8 cellular contexts compared by ENCODE assay signal in the genomic region with DNA sequence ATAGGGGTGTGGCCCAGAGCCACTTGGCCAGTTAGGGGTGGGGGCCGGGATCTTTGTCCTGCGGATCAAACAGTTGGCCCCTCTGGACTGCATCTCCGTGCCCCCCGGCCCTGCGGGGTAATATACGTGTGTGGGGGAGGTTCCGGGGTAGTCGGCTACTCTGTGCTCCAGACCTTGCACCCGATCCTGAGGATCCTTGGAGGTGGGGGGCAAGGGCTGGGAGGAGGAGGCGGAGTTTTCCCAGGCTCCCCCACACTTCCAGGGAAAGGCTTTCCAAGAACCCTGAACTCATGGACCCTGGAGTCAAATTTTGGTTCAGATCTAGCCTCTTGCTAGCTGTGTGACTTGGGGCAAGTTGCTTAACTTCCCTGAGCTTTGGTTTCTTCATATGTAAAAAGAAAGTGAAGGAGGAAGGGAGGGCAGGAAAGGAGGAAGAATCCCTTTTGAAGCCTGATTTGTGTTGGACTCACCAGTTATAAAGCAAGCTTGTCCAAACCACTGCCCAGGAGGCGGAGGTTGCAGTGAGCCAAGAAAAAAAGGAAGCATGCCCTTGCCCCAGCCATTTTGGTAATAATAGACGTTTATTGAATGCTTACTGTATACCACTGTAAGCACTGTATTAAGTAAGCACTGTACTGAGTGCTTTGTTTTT. TPM values are rescaled to one million over a fixed set of nuclear protein-coding genes. Genes with fewer than 3 reads are reported as not detected.
DNase-seq lines count a peak whose midpoint lies in the region; ATAC-seq, FAIRE-seq and TF ChIP-seq lines count a peak whose summit lies in the region.

No MANE protein-coding gene starts in this region.

- H3K9me3 ChIP-seq in OCI-LY3 (ENCODE audit: insufficient read depth, low read length) (no peaks in the 10 kb centered on the region), mesodermal cell (ENCODE audit: control insufficient read depth, low read length) (no peaks in the 10 kb centered on the region)

- DNase-seq in cerebellar nuclear complex (lab: John Stamatoyannopoulos, UW) (no peak), NCI-H2196 treated with DMSO at 0.1 percent for 48 hours (lab: John Stamatoyannopoulos, UW; ENCODE audit: unreplicated experiment) (no peak), frontal cortex (ENCODE audit: low spot score in 2 of 2) (no peak), DMS114 treated with DMSO at 0.1 percent for 48 hours (lab: John Stamatoyannopoulos, UW; ENCODE audit: unreplicated experiment) (no peak)

- WGBS in mesodermal cell (ENCODE audit: insufficient coverage in 2 of 2), 2 experiments = 30 to 33% methylated on average over 3 to 4 of the region's 12 CpGs

- intact Hi-C loops in dendritic cell treated with granulocyte-macrophage colony-stimulating factor and Interleukin-4, amounts not matched to agents 40 ng/mL and 50 ng/mL, for 4 days (cut with micrococcal nuclease) = loop anchor here (1.0 to 5.0 kb wide), 2 partner anchors 40 to 283 kb away; a partner anchor contains a TSS

- peaks cover 3% of the 10 kb centered on the region; the same call in 1 of the 2 replicates for H3K4me1 ChIP-seq in OCI-LY3 (ENCODE audit: low read length)
- H3K4me1 ChIP-seq in mesodermal cell (ENCODE audit: control insufficient read depth, insufficient read depth, low read length, poor library complexity, severe bottlenecking) = peaks cover 2% of the 10 kb centered on the region

- peak overlapping the region; percentile 87 for H3K4me2 ChIP-seq in OCI-LY3 (ENCODE audit: low read length)

- H3K36me3 ChIP-seq in OCI-LY3 (replicated peaks; ENCODE audit: low read depth, low read length) = peaks cover 6% of the 10 kb centered on the region
- peaks cover 34% of the 10 kb centered on the region for H3K36me3 ChIP-seq in mesodermal cell (ENCODE audit: control insufficient read depth, insufficient read depth, low read length)

- no peak overlapping the region for H2AFZ ChIP-seq in OCI-LY3 (ENCODE audit: low read depth, low read length)

- H3K27me3 ChIP-seq in OCI-LY3 (ENCODE audit: low read depth, low read length) = no peaks in the 10 kb centered on the region

- H3K9ac ChIP-seq in OCI-LY3 (ENCODE audit: low read length) = peak overlapping the region; percentile 71

- peaks cover 16% of the 10 kb centered on the region for H3K4me1 Mint-ChIP-seq in dendritic cell treated with granulocyte-macrophage colony-stimulating factor and Interleukin-4, amounts not matched to agents 40 ng/mL and 50 ng/mL, for 4 days (ENCODE audit: low read depth)

- FAIRE-seq in frontal cortex (lab: Jason Lieb, UNC) = no peak

- ATAC-seq in GM19438 (IDR thresholded peaks at IDR 0.05; ENCODE audit: low read depth, unreplicated experiment) = peak; percentile 7

- H3K36me3 Mint-ChIP-seq in dendritic cell treated with granulocyte-macrophage colony-stimulating factor and Interleukin-4, amounts not matched to agents 40 ng/mL and 50 ng/mL, for 4 days (ENCODE audit: low read depth) = peaks cover 47% of the 10 kb centered on the region

- peaks cover 8% of the 10 kb centered on the region; the same call in 1 of the 2 replicates for H3K79me2 ChIP-seq in OCI-LY3 (ENCODE audit: low read length)

- H3K4me3 Mint-ChIP-seq in dendritic cell treated with granulocyte-macrophage colony-stimulating factor and Interleukin-4, amounts not matched to agents 40 ng/mL and 50 ng/mL, for 4 days = peak overlapping the region; percentile 82

- H3K27ac ChIP-seq in OCI-LY3 (ENCODE audit: low read length) (no peak overlapping the region), mesodermal cell (ENCODE audit: low read depth, low read length, severe bottlenecking) (peak overlapping the region; percentile 92)

- no peaks in the 10 kb centered on the region for H3K27me3 Mint-ChIP-seq in dendritic cell treated with granulocyte-macrophage colony-stimulating factor and Interleukin-4, amounts not matched to agents 40 ng/mL and 50 ng/mL, for 4 days

- H3K9me3 Mint-ChIP-seq in dendritic cell treated with granulocyte-macrophage colony-stimulating factor and Interleukin-4, amounts not matched to agents 40 ng/mL and 50 ng/mL, for 4 days = no peaks in the 10 kb centered on the region

- no peak for TF ChIP-seq CTCF in OCI-LY3 (IDR thresholded peaks at IDR 0.05; ENCODE audit: low read depth, low read length)

- peak overlapping the region; percentile 94 for H3K4me3 ChIP-seq in OCI-LY3 (ENCODE audit: low read length)
- H3K4me3 ChIP-seq in mesodermal cell (ENCODE audit: extremely low read depth, insufficient read depth, low read length, poor library complexity, severe bottlenecking) = peak overlapping the region; percentile 69

- no peaks in the 10 kb centered on the region for H4K20me1 ChIP-seq in OCI-LY3 (ENCODE audit: insufficient read depth, low read length)

- peak overlapping the region; percentile 87 for H3K27ac Mint-ChIP-seq in dendritic cell treated with granulocyte-macrophage colony-stimulating factor and Interleukin-4, amounts not matched to agents 40 ng/mL and 50 ng/mL, for 4 days

RNA-seq across cellular contexts. Expression of a gene that starts 0.7 kb away (rescaled TPM):
- 42.0 TPM for polyA plus RNA-seq in mesodermal cell (2013, experiment 1 of 2)
- polyA plus RNA-seq in mesodermal cell (2013, experiment 2 of 2) = 36.8 TPM
- 31.8 TPM for total RNA-seq in frontal cortex

RNA-seq across cellular contexts. Expression of a gene that starts 39.7 kb away (rescaled TPM):
- 49.3 TPM for polyA plus RNA-seq in mesodermal cell (2013, experiment 1 of 2)
- 44.0 TPM for polyA plus RNA-seq in mesodermal cell (2013, experiment 2 of 2)
- 42.0 TPM for total RNA-seq in frontal cortex

RNA-seq across cellular contexts. Expression of a gene that starts 43.1 kb away (rescaled TPM):
- 0.44 TPM for polyA plus RNA-seq in mesodermal cell (2013, experiment 1 of 2)
- polyA plus RNA-seq in mesodermal cell (2013, experiment 2 of 2) = 0.51 TPM
- not detected for total RNA-seq in frontal cortex
